Comparison of ENCODE assay signal across 13 cellular contexts in the genomic region with DNA sequence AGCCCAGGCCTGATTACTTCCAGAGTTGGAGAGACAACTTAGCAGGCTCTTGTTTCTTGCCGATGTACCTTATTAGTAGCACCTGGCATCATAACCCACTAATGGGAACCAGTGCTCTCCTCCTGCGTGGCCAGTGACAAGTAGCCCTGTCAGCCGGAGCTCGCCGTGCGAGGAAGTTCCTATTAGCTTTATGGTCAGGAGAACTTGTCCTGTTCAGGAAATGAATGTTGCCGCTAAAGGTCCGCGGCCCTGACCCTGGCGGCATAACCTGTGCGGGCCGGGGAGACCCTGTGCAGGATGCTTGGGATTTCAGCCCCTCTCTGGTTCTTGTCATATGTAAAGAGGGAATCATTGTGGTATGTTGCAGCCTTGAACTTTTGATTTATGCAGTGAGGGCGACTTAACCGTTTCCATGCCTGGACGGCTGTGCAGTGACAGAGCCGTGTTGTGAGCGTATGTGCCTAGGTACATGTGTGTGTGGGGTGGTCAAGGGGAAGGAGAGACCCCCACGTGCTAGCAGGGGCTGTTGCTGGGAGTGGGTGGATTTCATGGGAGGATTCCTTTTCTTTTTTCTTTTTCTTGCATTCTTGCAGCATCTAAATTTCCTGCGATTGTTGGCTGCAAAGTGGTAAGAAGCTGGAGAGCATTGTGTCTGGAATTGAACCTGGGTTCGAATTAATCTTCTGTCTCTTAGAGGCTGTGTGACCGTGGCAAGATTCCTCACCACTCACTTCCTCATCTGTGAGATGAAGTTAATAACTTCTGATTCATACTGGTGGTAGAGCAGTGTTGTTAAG. TPM values are rescaled to one million over a fixed set of nuclear protein-coding genes. Genes with fewer than 3 reads are reported as not detected.
DNase-seq lines count a peak whose midpoint lies in the region; ATAC-seq, FAIRE-seq and TF ChIP-seq lines count a peak whose summit lies in the region.
"Had no signal": no experiment of that assay in that cellular context is flagged by ENCODE, and none has a peak within 500 bp of the region (broad histone marks: within the 10 kb centered on the region; RNA-seq: fewer than 3 reads in every experiment).

No MANE protein-coding gene starts in this region.

- intact Hi-C loops in posterior vena cava (cut with DNase I), result loop anchor here in 1 of 2 donors (2.0 kb wide), 1 partner anchor 14 kb away; no protein-coding TSS in a partner anchor

- H3K27ac ChIP-seq in C4-2B, result peak overlapping the region; percentile 66
- H3K27ac ChIP-seq in effector memory CD4-positive, alpha-beta T cell (ENCODE audit: insufficient read depth, low read length, poor library complexity, severe bottlenecking), result peak overlapping the region; percentile 54
- H3K27ac ChIP-seq: epithelial cell of prostate had no signal

- TF ChIP-seq CTCF in C4-2B (conservative IDR thresholded peaks at IDR 0.05), result no peak

- ATAC-seq in GM19467 (IDR thresholded peaks at IDR 0.05; ENCODE audit: unreplicated experiment), result no peak
- ATAC-seq: K562 had no signal

- no peak for FAIRE-seq in HTR-8/SVneo (lab: Jason Lieb, UNC)
- FAIRE-seq: GM18507, K562 had no signal

- H3K4me3 ChIP-seq in effector memory CD4-positive, alpha-beta T cell (ENCODE audit: insufficient read depth, low read depth, low read length, poor library complexity, severe bottlenecking), result no peak overlapping the region
- no peak overlapping the region for H3K4me3 ChIP-seq in MG63
- H3K4me3 ChIP-seq: K562, skin epidermis had no signal

- H3K4me1 ChIP-seq in effector memory CD4-positive, alpha-beta T cell (ENCODE audit: control insufficient read depth, insufficient read depth, low read length, poor library complexity, severe bottlenecking), result peaks cover 39% of the 10 kb centered on the region

- no peaks in the 10 kb centered on the region for H3K9me3 ChIP-seq in effector memory CD4-positive, alpha-beta T cell (ENCODE audit: control insufficient read depth, low read length)
- H3K9me3 ChIP-seq in MG63, result no peaks in the 10 kb centered on the region

- no peaks in the 10 kb centered on the region for H3K36me3 ChIP-seq in effector memory CD4-positive, alpha-beta T cell (ENCODE audit: control insufficient read depth, insufficient read depth, low read length)
- H3K36me3 ChIP-seq in MG63, result no peaks in the 10 kb centered on the region

- DNase-seq in OCI-M1 (lab: John Stamatoyannopoulos, UW), result peak; percentile 18
- DNase-seq in effector memory CD4-positive, alpha-beta T cell, result no peak
- DNase-seq in posterior vena cava (ENCODE audit: low spot score), result peak; percentile 81
- no peak for DNase-seq in amniotic stem cell (lab: John Stamatoyannopoulos, UW)
- DNase-seq in HTR-8/SVneo (ENCODE audit: insufficient read length, low spot score), result no peak
- DNase-seq in MG63, result no peak
- DNase-seq: HCEC 1CT had no signal

- H3K27me3 ChIP-seq in effector memory CD4-positive, alpha-beta T cell (replicated peaks; ENCODE audit: control insufficient read depth, insufficient read depth, low read length, poor library complexity, severe bottlenecking), result no peaks in the 10 kb centered on the region
- H3K27me3 ChIP-seq in MG63, result peaks cover 13% of the 10 kb centered on the region; the same call in 1 of the 2 replicates

RNA-seq across cellular contexts. Expression of gene ZBTB16, which starts 15.2 kb away (rescaled TPM):
- 100 to 1,000 TPM; 188 to 208 TPM for total RNA-seq in posterior vena cava
- total RNA-seq in MG63 (2014; rRNA removed; shearing (Covaris generic); ENCODE audit: low replicate concordance), result not detected in 2 replicates

Comparison
In these comparisons a context has a peak if more than half of its experiments do, and no peak if none do; other contexts are left out.
1. DNase-seq: peak in OCI-M1 (single experiment) and posterior vena cava (single experiment); none in effector memory CD4-positive, alpha-beta T cell (0 of 3), amniotic stem cell (single experiment), HTR-8/SVneo (single experiment) and MG63 (single experiment).
2. RNA of gene ZBTB16, which starts 15.2 kb away (total RNA-seq): 188 to 208 TPM in posterior vena cava; not detected in MG63; every median in the first group is over 100 times any median in the second.